12 cellular contexts compared by ENCODE assay signal in the genomic region with DNA sequence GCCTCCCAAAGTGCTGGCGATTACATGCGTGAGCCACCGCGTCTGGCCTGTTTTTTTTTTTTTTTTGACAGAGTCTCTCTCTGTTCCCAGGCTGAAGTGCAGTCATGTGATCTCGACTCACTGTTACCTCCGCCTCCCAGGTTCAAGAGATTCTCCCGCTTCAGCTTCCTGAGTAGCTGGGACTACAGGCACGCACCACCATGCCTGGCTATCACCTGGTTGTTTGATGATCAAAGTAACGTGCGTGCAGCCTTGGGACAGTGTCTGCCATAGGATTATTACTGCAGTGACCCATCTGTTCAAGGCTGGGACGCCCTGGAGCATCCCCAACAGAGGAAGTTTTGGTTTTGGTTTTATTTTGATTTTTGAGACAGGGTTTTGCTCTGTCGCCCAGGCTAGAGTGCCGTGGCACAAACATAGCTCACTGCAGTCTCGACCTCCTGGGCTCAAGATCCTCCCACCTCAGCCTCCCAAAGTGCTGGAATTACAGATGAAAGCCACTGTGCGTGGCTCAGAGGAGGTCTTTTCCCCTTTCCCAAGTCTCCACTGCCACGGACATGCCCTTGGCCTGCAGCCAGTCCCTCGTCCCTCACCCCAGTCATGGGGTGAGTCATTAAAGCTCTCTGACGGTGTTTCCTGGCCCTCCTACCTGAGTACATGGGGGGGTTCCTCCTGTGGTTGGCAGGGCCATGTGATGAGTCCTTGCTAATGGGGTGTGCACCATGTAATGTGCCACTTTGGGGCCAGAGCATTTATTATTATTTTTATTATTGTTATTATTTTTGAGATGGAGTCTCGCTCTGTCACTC.
DNase-seq lines count a peak whose midpoint lies in the region; ATAC-seq and TF ChIP-seq lines count a peak whose summit lies in the region.
"Had no signal": no experiment of that assay in that cellular context is flagged by ENCODE, and none has a peak within 500 bp of the region (broad histone marks: within the 10 kb centered on the region; RNA-seq: fewer than 3 reads in every experiment).

No MANE protein-coding gene starts in this region.

- H3K4me2 ChIP-seq in Loucy (ENCODE audit: low read depth, low read length, poor library complexity, severe bottlenecking), result peak overlapping the region; percentile 32

- peak; percentile 66 for ATAC-seq in activated CD8-positive, alpha-beta memory T cell treated with anti-CD3 and anti-CD28 coated beads, Interleukin-2, amount 10 ng/mL, durations not matched to agents 7 days and 5 days
- ATAC-seq in memory B cell (ENCODE audit: low read depth), result peak; percentile 80
- ATAC-seq: sciatic nerve had no signal

- H3K4me1 ChIP-seq in Loucy (ENCODE audit: insufficient read depth, low read length, poor library complexity, severe bottlenecking) (peaks cover 6% of the 10 kb centered on the region), BE2C (no peaks in the 10 kb centered on the region), esophagus squamous epithelium (no peaks in the 10 kb centered on the region)
- H3K4me1 ChIP-seq: SJCRH30 had no signal

- H3K9me2 ChIP-seq in Loucy (replicated peaks; ENCODE audit: low read depth, low read length), result no peaks in the 10 kb centered on the region

- DNase-seq in ELF-1 (ENCODE audit: low read depth, low spot score) (peak; percentile 16), memory B cell (ENCODE audit: low spot score in 2 of 2) (no peak), BE2C (no peak), HCEC 1CT (no peak), esophagus squamous epithelium (lab: John Stamatoyannopoulos, UW) (no peak), glutamatergic neuron (no peak)
- peak; percentile 69 for DNase-seq in activated CD8-positive, alpha-beta memory T cell treated with anti-CD3 and anti-CD28 coated beads, Interleukin-2, amount 10 ng/mL, durations not matched to agents 7 days and 5 days
- DNase-seq: DND-41, NCI-H1436, SJCRH30 had no signal

- H3K27me3 Mint-ChIP-seq in activated CD8-positive, alpha-beta memory T cell treated with anti-CD3 and anti-CD28 coated beads, Interleukin-2, amount 10 ng/mL, durations not matched to agents 7 days and 5 days, result no peaks in the 10 kb centered on the region
- no peaks in the 10 kb centered on the region for H3K27me3 Mint-ChIP-seq in memory B cell
- peaks cover 8% of the 10 kb centered on the region for H3K27me3 Mint-ChIP-seq in glutamatergic neuron (ENCODE audit: unreplicated experiment)

- CTCF ChIA-PET in activated CD8-positive, alpha-beta memory T cell treated with anti-CD3 and anti-CD28 coated beads, Interleukin-2, amount 10 ng/mL, durations not matched to agents 7 days and 5 days (lab: Charles Lee), result interaction anchor here (0.6 to 3.7 kb wide), 9 partner anchors 14 to 107 kb away, joined by 3 to 18 read pairs (median 4); no protein-coding TSS in a partner anchor

- H3K27ac Mint-ChIP-seq in activated CD8-positive, alpha-beta memory T cell treated with anti-CD3 and anti-CD28 coated beads, Interleukin-2, amount 10 ng/mL, durations not matched to agents 7 days and 5 days, result peak overlapping the region; percentile 75
- H3K27ac Mint-ChIP-seq in memory B cell (peak overlapping the region; percentile 83), glutamatergic neuron (ENCODE audit: unreplicated experiment) (no peak overlapping the region)

- no peaks in the 10 kb centered on the region for H3K9me3 Mint-ChIP-seq in activated CD8-positive, alpha-beta memory T cell treated with anti-CD3 and anti-CD28 coated beads, Interleukin-2, amount 10 ng/mL, durations not matched to agents 7 days and 5 days (ENCODE audit: low read depth)
- no peaks in the 10 kb centered on the region for H3K9me3 Mint-ChIP-seq in memory B cell
- H3K9me3 Mint-ChIP-seq in glutamatergic neuron (ENCODE audit: unreplicated experiment), result peaks cover 16% of the 10 kb centered on the region

- H3K27me3 ChIP-seq in Loucy (ENCODE audit: insufficient read depth, low read length, poor library complexity, severe bottlenecking) (no peaks in the 10 kb centered on the region), BE2C (no peaks in the 10 kb centered on the region), esophagus squamous epithelium (no peaks in the 10 kb centered on the region)
- H3K27me3 ChIP-seq: SJCRH30 had no signal

- peak overlapping the region; percentile 59 for H3K4me3 Mint-ChIP-seq in activated CD8-positive, alpha-beta memory T cell treated with anti-CD3 and anti-CD28 coated beads, Interleukin-2, amount 10 ng/mL, durations not matched to agents 7 days and 5 days
- H3K4me3 Mint-ChIP-seq in memory B cell, result peak overlapping the region; percentile 86
- H3K4me3 Mint-ChIP-seq in glutamatergic neuron (ENCODE audit: unreplicated experiment), result no peak overlapping the region

- no peaks in the 10 kb centered on the region for H3K79me2 ChIP-seq in Loucy (ENCODE audit: insufficient read depth, low read length)

- H3K4me3 ChIP-seq in Loucy (ENCODE audit: low read length, poor library complexity, severe bottlenecking) (no peak overlapping the region), BE2C (ENCODE audit: low read depth, low read length) (no peak overlapping the region), esophagus squamous epithelium (peak overlapping the region in 2 of 4 donors; percentile 6 to 28)
- H3K4me3 ChIP-seq: SJCRH30 had no signal

- no peaks in the 10 kb centered on the region for H3K9me3 ChIP-seq in Loucy (ENCODE audit: insufficient read depth, low read depth, low read length)
- no peaks in the 10 kb centered on the region for H3K9me3 ChIP-seq in BE2C
- H3K9me3 ChIP-seq in esophagus squamous epithelium, result peaks cover 0 to 4% (median 0%) of the 10 kb centered on the region in 3 donors
- H3K9me3 ChIP-seq: SJCRH30 had no signal

- intact Hi-C loops in esophagus squamous epithelium (cut with DNase I), result no loop called here

- no peaks in the 10 kb centered on the region for H3F3A ChIP-seq in Loucy (ENCODE audit: low read depth)

- H3K4me1 Mint-ChIP-seq in activated CD8-positive, alpha-beta memory T cell treated with anti-CD3 and anti-CD28 coated beads, Interleukin-2, amount 10 ng/mL, durations not matched to agents 7 days and 5 days, result peaks cover 15% of the 10 kb centered on the region
- peaks cover 25% of the 10 kb centered on the region for H3K4me1 Mint-ChIP-seq in memory B cell
- peaks cover 7% of the 10 kb centered on the region for H3K4me1 Mint-ChIP-seq in glutamatergic neuron (ENCODE audit: low read depth, unreplicated experiment)

- peak overlapping the region in 1 of 4 donors; percentile 28 for H3K27ac ChIP-seq in esophagus squamous epithelium
- H3K27ac ChIP-seq: SJCRH30 had no signal

- no peaks in the 10 kb centered on the region for H4K20me1 ChIP-seq in Loucy (ENCODE audit: insufficient read depth, low read length, poor library complexity, severe bottlenecking)

- no peak overlapping the region; the same call in 1 of the 2 replicates for H2AFZ ChIP-seq in Loucy (ENCODE audit: low read length)

- no peak for TF ChIP-seq POLR2A in esophagus squamous epithelium (IDR thresholded peaks at IDR 0.05)

- no peak overlapping the region for H3K9ac ChIP-seq in Loucy (ENCODE audit: low read depth, low read length, poor library complexity, severe bottlenecking)

- TF ChIP-seq CTCF in Loucy (conservative IDR thresholded peaks at IDR 0.05; ENCODE audit: low read length), result no peak
- no peak for TF ChIP-seq CTCF in BE2C (IDR thresholded peaks at IDR 0.05; ENCODE audit: low read depth, low read length)
- TF ChIP-seq CTCF in esophagus squamous epithelium (IDR thresholded peaks at IDR 0.05), result no peak
- TF ChIP-seq CTCF in glutamatergic neuron (IDR thresholded peaks at IDR 0.05; ENCODE audit: partially characterized antibody, unreplicated experiment), result no peak

- 54 to 58% methylated on average over 18 of the region's 19 CpGs for WGBS in esophagus squamous epithelium, 2 donors

- no peaks in the 10 kb centered on the region for H3K36me3 Mint-ChIP-seq in activated CD8-positive, alpha-beta memory T cell treated with anti-CD3 and anti-CD28 coated beads, Interleukin-2, amount 10 ng/mL, durations not matched to agents 7 days and 5 days
- H3K36me3 Mint-ChIP-seq in memory B cell (no peaks in the 10 kb centered on the region), glutamatergic neuron (ENCODE audit: unreplicated experiment) (peaks cover 1% of the 10 kb centered on the region)

- no peaks in the 10 kb centered on the region for H3K36me3 ChIP-seq in Loucy (ENCODE audit: insufficient read depth, low read length)
- H3K36me3 ChIP-seq in BE2C, result no peaks in the 10 kb centered on the region
- H3K36me3 ChIP-seq in esophagus squamous epithelium, result no peaks in the 10 kb centered on the region
- H3K36me3 ChIP-seq: SJCRH30 had no signal

Comparison
In these comparisons a context has a peak if more than half of its experiments do, and no peak if none do; other contexts are left out.
1. DNase-seq: peak in ELF-1 (single experiment) and activated CD8-positive, alpha-beta memory T cell treated with anti-CD3 and anti-CD28 coated beads, Interleukin-2, amount 10 ng/mL, durations not matched to agents 7 days and 5 days (single experiment); none in memory B cell (0 of 2), BE2C (single experiment), HCEC 1CT (single experiment), esophagus squamous epithelium (single experiment) and glutamatergic neuron (single experiment).